In genomic region chr10:42177077-42177792, GRCh38 we compare ENCODE assay signal across 24 cellular contexts.
DNase-seq lines count a peak whose midpoint lies in the region; ATAC-seq, FAIRE-seq and TF ChIP-seq lines count a peak whose summit lies in the region.
"Had no signal": no experiment of that assay in that cellular context is flagged by ENCODE, and none has a peak within 500 bp of the region (broad histone marks: within the 10 kb centered on the region; RNA-seq: fewer than 3 reads in every experiment).

No MANE protein-coding gene starts in this region.

- intact Hi-C loops in left ventricle myocardium inferior (cut with micrococcal nuclease) (no loop called here), heart right ventricle (cut with DNase I) (no loop called here), K562 (cut with micrococcal nuclease) (no loop called here)

- peaks cover 13% of the 10 kb centered on the region for H3K9me3 ChIP-seq in left ventricle myocardium inferior (replicated peaks)
- peaks cover 0 to 13% (median 0%) of the 10 kb centered on the region in 11 donors for H3K9me3 ChIP-seq in heart right ventricle
- no peaks in the 10 kb centered on the region for H3K9me3 ChIP-seq in K562 (replicated peaks; ENCODE audit: control insufficient read depth, insufficient read depth, low read depth, low read length)
- H3K9me3 ChIP-seq: pancreas, transverse colon had no signal

- no peak overlapping the region for H3K9ac ChIP-seq in K562 (ENCODE audit: insufficient read depth in 1 of 2, low read depth in 2 of 2, low read length in 2 of 2)

- peak overlapping the region; percentile 30 for H3K4me3 ChIP-seq in left ventricle myocardium inferior
- H3K4me3 ChIP-seq in heart right ventricle: no peak overlapping the region
- no peak overlapping the region for H3K4me3 ChIP-seq in K562
- H3K4me3 ChIP-seq: lung, pancreas had no signal

- no peaks in the 10 kb centered on the region for H4K20me1 ChIP-seq in K562 (replicated peaks; ENCODE audit: control insufficient read depth, insufficient read depth, low read length)

- TF ChIP-seq CTCF in left ventricle myocardium inferior (IDR thresholded peaks at IDR 0.05; ENCODE audit: borderline replicate concordance) (no peak), heart right ventricle (IDR thresholded peaks at IDR 0.05) (no peak), K562 (IDR thresholded peaks at IDR 0.05 in 2 of 3, conservative IDR thresholded peaks at IDR 0.05 in 1 of 3; ENCODE audit: insufficient read depth in 2 of 3, low read depth in 1 of 3, low read length in 3 of 3) (no peak)

- POLR2A ChIA-PET in K562 (lab: Yijun Ruan, JAX): no interaction called here

- in situ Hi-C loops in K562 (cut with MboI): no loop called here

- CTCF ChIA-PET in K562 (lab: Yijun Ruan, JAX; ENCODE audit: low intra/inter-chr PET ratio): no interaction called here

- peak; percentile 65 for DNase-seq in DMS 273 (lab: John Stamatoyannopoulos, UW; ENCODE audit: unreplicated experiment)
- no peak for DNase-seq in DMS 273 treated with DMSO at 0.1 percent for 48 hours (lab: John Stamatoyannopoulos, UW)
- DNase-seq in left ventricle myocardium inferior: no peak
- no peak for DNase-seq in heart right ventricle
- DNase-seq in K562 (ENCODE audit: extremely low read depth in 1 of 4, low spot score in 3 of 4): peak in 1 of 4 experiments; percentile 1
- DNase-seq in NCI-H146 (lab: John Stamatoyannopoulos, UW): no peak
- no peak for DNase-seq in mucosa of gallbladder (ENCODE audit: low spot score)
- DNase-seq: activated CD4-positive, alpha-beta memory T cell treated with anti-CD3 and anti-CD28 coated beads for 36 hours; activated naive CD8-positive, alpha-beta T cell treated with anti-CD3 and anti-CD28 coated beads, Interleukin-2, amount 10 ng/mL, durations not matched to agents 7 days and 5 days; brain microvascular endothelial cell; cortex of kidney; hypothalamus; IMR-90; islet precursor cell; MM.1S; NCI-H1930; NCI-H446 treated with DMSO at 0.1 percent for 48 hours; stimulated activated naive CD8-positive, alpha-beta T cell treated with anti-CD3 and anti-CD28 coated beads, Interleukin-15, Interleukin-2, amounts not matched to agents 100 U/mL and 50 U/mL, for 24 hours; transverse colon had no signal

- no peaks in the 10 kb centered on the region for H3K79me2 ChIP-seq in K562 (ENCODE audit: control insufficient read depth, insufficient read depth, low read length)

- TF ChIP-seq RAD21 in K562 (CRISPR knock-in tag; conservative IDR thresholded peaks at IDR 0.05 in 1 of 2, IDR thresholded peaks at IDR 0.05 in 1 of 2): no peak

- FAIRE-seq in K562 (lab: Jason Lieb, UNC): no peak
- FAIRE-seq: pancreas had no signal

- H3K9me1 ChIP-seq in K562 (ENCODE audit: control insufficient read depth, insufficient read depth, low read length): no peaks in the 10 kb centered on the region

- no TSS peak for BruUV-seq in K562 (replicated peaks; lab: Mats Ljungman, UMichigan)

- TF ChIP-seq POLR2A in K562 (conservative IDR thresholded peaks at IDR 0.05): no peak

- no peak overlapping the region for H3K4me2 ChIP-seq in K562 (ENCODE audit: insufficient read depth, low read length)

- H3K4me1 ChIP-seq in left ventricle myocardium inferior: peaks cover 4% of the 10 kb centered on the region
- peaks cover 0 to 5% (median 0%) of the 10 kb centered on the region in 9 donors for H3K4me1 ChIP-seq in heart right ventricle
- no peaks in the 10 kb centered on the region for H3K4me1 ChIP-seq in K562 (replicated peaks in 1 of 2; ENCODE audit: control insufficient read depth in 2 of 2, insufficient read depth in 2 of 2, low read length in 2 of 2)

- whole genome bisulfite sequencing in heart right ventricle, 2 donors: 6 to 11% methylated on average over 74 to 88 of the region's 93 CpGs
- 68% methylated on average over 24 of the region's 93 CpGs for WGBS in K562 (ENCODE audit: insufficient coverage, low coverage, missing lambda C conversion rate)

- ATAC-seq in heart right ventricle (no peak), K562 (no peak), GM19328 (IDR thresholded peaks at IDR 0.05; ENCODE audit: unreplicated experiment) (no peak)
- ATAC-seq: pancreas; stimulated activated naive CD8-positive, alpha-beta T cell treated with anti-CD3 and anti-CD28 coated beads, Interleukin-15, Interleukin-2, amounts not matched to agents 100 U/mL and 50 U/mL, for 24 hours had no signal

- H2AFZ ChIP-seq in K562 (ENCODE audit: low read depth, low read length): no peak overlapping the region

- no peaks in the 10 kb centered on the region for H3K36me3 ChIP-seq in left ventricle myocardium inferior
- H3K36me3 ChIP-seq in heart right ventricle: no peaks in the 10 kb centered on the region
- no peaks in the 10 kb centered on the region for H3K36me3 ChIP-seq in K562 (ENCODE audit: control insufficient read depth, insufficient read depth, low read length)
- H3K36me3 ChIP-seq: brain microvascular endothelial cell, pancreas, transverse colon had no signal

- H3K27ac ChIP-seq in left ventricle myocardium inferior (replicated peaks) (no peak overlapping the region), heart right ventricle (no peak overlapping the region), K562 (ENCODE audit: extremely low read depth, low read depth, low read length) (no peak overlapping the region)
- H3K27ac ChIP-seq: 22Rv1, brain microvascular endothelial cell, C4-2B, pancreas, transverse colon had no signal

- TF ChIP-seq EP300 in K562 (IDR thresholded peaks at IDR 0.05; ENCODE audit: low read length): no peak

- H3K27me3 ChIP-seq in left ventricle myocardium inferior (ENCODE audit: low read depth): peaks cover 74% of the 10 kb centered on the region
- H3K27me3 ChIP-seq in heart right ventricle: peaks cover 0 to 54% (median 46%) of the 10 kb centered on the region in 7 donors
- no peaks in the 10 kb centered on the region for H3K27me3 ChIP-seq in K562 (ENCODE audit: control insufficient read depth in 2 of 2, insufficient read depth in 2 of 2, low read length in 2 of 2)
- H3K27me3 ChIP-seq: brain microvascular endothelial cell had no signal

TF ChIP-seq in K562, 482 proteins besides CTCF, POLR2A, EP300 and RAD21:
- 0 out of 2 replicates have a peak, but pooled peaks have one; percentile 33 for TF ChIP-seq ZBTB33 (CRISPR knock-in tag; IDR thresholded peaks at IDR 0.05)
- no peak for TF ChIP-seq XRCC4 (IDR thresholded peaks at IDR 0.05; ENCODE audit: extremely low read depth, insufficient read depth, insufficient read length)
TF ChIP-seq in K562: peak in this region for 1.
